Comparison of ENCODE assay signal across 12 cellular contexts in genomic region chr3:13866406-13866965, GRCh38. TPM values are rescaled to one million over a fixed set of nuclear protein-coding genes. Genes with fewer than 3 reads are reported as not detected.
DNase-seq lines count a peak whose midpoint lies in the region; ATAC-seq lines count a peak whose summit lies in the region.
"Had no signal": no experiment of that assay in that cellular context is flagged by ENCODE, and none has a peak within 500 bp of the region (broad histone marks: within the 10 kb centered on the region; RNA-seq: fewer than 3 reads in every experiment).

No MANE protein-coding gene starts in this region.

- DNase-seq in Jurkat, Clone E6-1 (ENCODE audit: low read depth, low spot score) = peak; percentile 49
- peak; percentile 75 for DNase-seq in activated CD4-positive, alpha-beta T cell treated with anti-CD3 and anti-CD28 coated beads for 48 hours
- peak; percentile 64 to 65 for DNase-seq in activated naive CD4-positive, alpha-beta T cell treated with anti-CD3 and anti-CD28 coated beads, Interleukin-2, amount 50 U/mL, for 72 hours (ENCODE audit: low spot score in 2 of 2)
- peak; percentile 37 for DNase-seq in stimulated activated CD4-positive, alpha-beta T cell treated with anti-CD3 and anti-CD28 coated beads, Interleukin-4, amount 100 ng/mL, for 1 hour
- DNase-seq in islet precursor cell (no peak), DMS153 (lab: John Stamatoyannopoulos, UW) (no peak), anterior cingulate cortex (lab: John Stamatoyannopoulos, UW) (no peak), NCI-H2196 treated with DMSO at 0.1 percent for 48 hours (lab: John Stamatoyannopoulos, UW; ENCODE audit: unreplicated experiment) (no peak)
- DNase-seq: Caco-2, NCI-H226 had no signal

- peak; percentile 87 to 90 for ATAC-seq in activated naive CD4-positive, alpha-beta T cell treated with anti-CD3 and anti-CD28 coated beads, Interleukin-2, amount 50 U/mL, for 72 hours
- ATAC-seq: natural killer cell treated with Interleukin-12 subunit alpha and Interleukin-12 subunit beta and Interleukin-15 and Interleukin-18, amount 100 ng/mL, for 72 hours had no signal

- no peaks in the 10 kb centered on the region for H3K36me3 Mint-ChIP-seq in activated naive CD4-positive, alpha-beta T cell treated with anti-CD3 and anti-CD28 coated beads, Interleukin-2, amount 50 U/mL, for 72 hours
- H3K36me3 Mint-ChIP-seq: natural killer cell treated with Interleukin-12 subunit alpha and Interleukin-12 subunit beta and Interleukin-15 and Interleukin-18, amount 100 ng/mL, for 72 hours had no signal

- H3K4me3 ChIP-seq in Jurkat, Clone E6-1 (ENCODE audit: low read length) = no peak overlapping the region; the same call in 1 of the 2 replicates
- H3K4me3 ChIP-seq: tibial nerve had no signal

- no peaks in the 10 kb centered on the region for H3K9me3 Mint-ChIP-seq in activated naive CD4-positive, alpha-beta T cell treated with anti-CD3 and anti-CD28 coated beads, Interleukin-2, amount 50 U/mL, for 72 hours
- H3K9me3 Mint-ChIP-seq: natural killer cell treated with Interleukin-12 subunit alpha and Interleukin-12 subunit beta and Interleukin-15 and Interleukin-18, amount 100 ng/mL, for 72 hours had no signal

- H3K27ac Mint-ChIP-seq in activated naive CD4-positive, alpha-beta T cell treated with anti-CD3 and anti-CD28 coated beads, Interleukin-2, amount 50 U/mL, for 72 hours = peak overlapping the region; percentile 51 to 59
- H3K27ac Mint-ChIP-seq: natural killer cell treated with Interleukin-12 subunit alpha and Interleukin-12 subunit beta and Interleukin-15 and Interleukin-18, amount 100 ng/mL, for 72 hours had no signal

RNA-seq across cellular contexts. Expression of gene WNT7A, which starts 13.4 kb away (rescaled TPM):
- polyA plus RNA-seq in Jurkat, Clone E6-1 (2012; ENCODE audit: insufficient read depth, insufficient read length) = not detected
- total RNA-seq in activated naive CD4-positive, alpha-beta T cell treated with anti-CD3 and anti-CD28 coated beads, Interleukin-2, amount 50 U/mL, for 72 hours = under 1 TPM; 0.06 to 0.14 TPM
- total RNA-seq: natural killer cell treated with Interleukin-12 subunit alpha and Interleukin-12 subunit beta and Interleukin-15 and Interleukin-18, amount 100 ng/mL, for 72 hours had no signal

Comparison
In these comparisons a context has a peak if more than half of its experiments do, and no peak if none do; other contexts are left out.
1. DNase-seq: peak in Jurkat, Clone E6-1 (single experiment), activated CD4-positive, alpha-beta T cell treated with anti-CD3 and anti-CD28 coated beads for 48 hours (single experiment), activated naive CD4-positive, alpha-beta T cell treated with anti-CD3 and anti-CD28 coated beads, Interleukin-2, amount 50 U/mL, for 72 hours (2 of 2) and stimulated activated CD4-positive, alpha-beta T cell treated with anti-CD3 and anti-CD28 coated beads, Interleukin-4, amount 100 ng/mL, for 1 hour (single experiment); none in islet precursor cell (single experiment), DMS153 (single experiment), anterior cingulate cortex (0 of 58) and NCI-H2196 treated with DMSO at 0.1 percent for 48 hours (single experiment).